9 cellular contexts compared by ENCODE assay signal in genomic region chr6:8481727-8482126, GRCh38. TPM values are rescaled to one million over a fixed set of nuclear protein-coding genes. Genes with fewer than 3 reads are reported as not detected.
DNase-seq lines count a peak whose midpoint lies in the region; ATAC-seq, FAIRE-seq and TF ChIP-seq lines count a peak whose summit lies in the region.
"Had no signal": no experiment of that assay in that cellular context is flagged by ENCODE, and none has a peak within 500 bp of the region (broad histone marks: within the 10 kb centered on the region; RNA-seq: fewer than 3 reads in every experiment).

No MANE protein-coding gene starts in this region.

- no peak overlapping the region for H3K27ac ChIP-seq in smooth muscle cell (ENCODE audit: low read depth)

- H3K36me3 ChIP-seq in smooth muscle cell (ENCODE audit: low read depth) = no peaks in the 10 kb centered on the region

- POLR2A ChIA-PET in activated CD8-positive, alpha-beta T cell treated with anti-CD3 and anti-CD28 coated beads for 36 hours (lab: Charles Lee) = no interaction called here
- POLR2A ChIA-PET in activated CD8-positive, alpha-beta T cell treated with anti-CD3 and anti-CD28 coated beads, Interleukin-2, amount 10 ng/mL, durations not matched to agents 7 days and 5 days (lab: Charles Lee) = interaction anchor here (0.6 to 0.9 kb wide), 2 partner anchors 15 to 658 kb away, joined by 3 read pairs; no protein-coding TSS in a partner anchor

- no peaks in the 10 kb centered on the region for H3K4me1 Mint-ChIP-seq in activated CD8-positive, alpha-beta T cell treated with anti-CD3 and anti-CD28 coated beads for 36 hours (ENCODE audit: low read depth)
- H3K4me1 Mint-ChIP-seq in activated CD8-positive, alpha-beta T cell treated with anti-CD3 and anti-CD28 coated beads, Interleukin-2, amount 10 ng/mL, durations not matched to agents 7 days and 5 days (ENCODE audit: low read depth) = no peaks in the 10 kb centered on the region
- H3K4me1 Mint-ChIP-seq in mesothelial cell of epicardium = peaks cover 9% of the 10 kb centered on the region
- H3K4me1 Mint-ChIP-seq: CD4-positive, CD25-positive, alpha-beta regulatory T cell had no signal

- no peaks in the 10 kb centered on the region for H3K36me3 Mint-ChIP-seq in activated CD8-positive, alpha-beta T cell treated with anti-CD3 and anti-CD28 coated beads for 36 hours (ENCODE audit: low read depth)
- H3K36me3 Mint-ChIP-seq in activated CD8-positive, alpha-beta T cell treated with anti-CD3 and anti-CD28 coated beads, Interleukin-2, amount 10 ng/mL, durations not matched to agents 7 days and 5 days (ENCODE audit: low read depth) = no peaks in the 10 kb centered on the region
- H3K36me3 Mint-ChIP-seq in mesothelial cell of epicardium = peaks cover 6% of the 10 kb centered on the region
- H3K36me3 Mint-ChIP-seq: CD4-positive, CD25-positive, alpha-beta regulatory T cell had no signal

- CTCF ChIA-PET in activated CD8-positive, alpha-beta T cell treated with anti-CD3 and anti-CD28 coated beads for 36 hours (lab: Charles Lee) = interaction anchor here (0.6 kb wide), 1 partner anchor 31 kb away, joined by 3 read pairs; no protein-coding TSS in a partner anchor
- CTCF ChIA-PET in activated CD8-positive, alpha-beta T cell treated with anti-CD3 and anti-CD28 coated beads, Interleukin-2, amount 10 ng/mL, durations not matched to agents 7 days and 5 days (lab: Charles Lee) = interaction anchor here (0.7 to 1.0 kb wide), 3 partner anchors 11 to 90 kb away, joined by 3 read pairs; no protein-coding TSS in a partner anchor

- no peak for FAIRE-seq in GM12892 (lab: Jason Lieb, UNC)

- no peaks in the 10 kb centered on the region for H3K4me1 ChIP-seq in smooth muscle cell (ENCODE audit: low read depth)

- no peaks in the 10 kb centered on the region for H3F3A ChIP-seq in smooth muscle cell (ENCODE audit: low read depth)

- H2AFZ ChIP-seq in smooth muscle cell (ENCODE audit: low read depth) = no peak overlapping the region

- H4K20me1 ChIP-seq in smooth muscle cell (ENCODE audit: low read depth) = no peaks in the 10 kb centered on the region

- H3K4me3 Mint-ChIP-seq in activated CD8-positive, alpha-beta T cell treated with anti-CD3 and anti-CD28 coated beads for 36 hours = no peak overlapping the region
- H3K4me3 Mint-ChIP-seq in activated CD8-positive, alpha-beta T cell treated with anti-CD3 and anti-CD28 coated beads, Interleukin-2, amount 10 ng/mL, durations not matched to agents 7 days and 5 days = no peak overlapping the region
- no peak overlapping the region for H3K4me3 Mint-ChIP-seq in mesothelial cell of epicardium
- H3K4me3 Mint-ChIP-seq: CD4-positive, CD25-positive, alpha-beta regulatory T cell had no signal

- H3K9ac ChIP-seq in smooth muscle cell (ENCODE audit: low read depth) = no peak overlapping the region

- H3K9me3 ChIP-seq in smooth muscle cell (replicated peaks; ENCODE audit: low read depth) = no peaks in the 10 kb centered on the region

- no peak overlapping the region for H3K4me3 ChIP-seq in smooth muscle cell

- DNase-seq in activated CD8-positive, alpha-beta T cell treated with anti-CD3 and anti-CD28 coated beads for 36 hours = no peak
- no peak for DNase-seq in activated CD8-positive, alpha-beta T cell treated with anti-CD3 and anti-CD28 coated beads, Interleukin-2, amount 10 ng/mL, durations not matched to agents 7 days and 5 days
- peak; percentile 35 for DNase-seq in SKM-1 treated with dmso at 0.1 percent for 144 hours (lab: John Stamatoyannopoulos, UW; ENCODE audit: unreplicated experiment)
- DNase-seq in smooth muscle cell (lab: John Stamatoyannopoulos, UW; ENCODE audit: unreplicated experiment) = no peak
- no peak for DNase-seq in mesothelial cell of epicardium (ENCODE audit: low spot score in 2 of 2, unreplicated experiment in 2 of 2)
- no peak for DNase-seq in activated CD4-positive, alpha-beta T cell treated with anti-CD3 and anti-CD28 coated beads for 4 hours
- DNase-seq in GM12892 (ENCODE audit: insufficient read length) = no peak

- H3K27me3 Mint-ChIP-seq in activated CD8-positive, alpha-beta T cell treated with anti-CD3 and anti-CD28 coated beads for 36 hours = peaks cover 7% of the 10 kb centered on the region
- no peaks in the 10 kb centered on the region for H3K27me3 Mint-ChIP-seq in activated CD8-positive, alpha-beta T cell treated with anti-CD3 and anti-CD28 coated beads, Interleukin-2, amount 10 ng/mL, durations not matched to agents 7 days and 5 days (ENCODE audit: low read depth)
- no peaks in the 10 kb centered on the region for H3K27me3 Mint-ChIP-seq in mesothelial cell of epicardium (ENCODE audit: low read depth)
- H3K27me3 Mint-ChIP-seq: CD4-positive, CD25-positive, alpha-beta regulatory T cell had no signal

- intact Hi-C loops in activated CD8-positive, alpha-beta T cell treated with anti-CD3 and anti-CD28 coated beads for 36 hours (cut with micrococcal nuclease) = no loop called here

- H3K79me2 ChIP-seq in smooth muscle cell (ENCODE audit: low read depth) = no peaks in the 10 kb centered on the region

- TF ChIP-seq POLR2A in GM12892 (IDR thresholded peaks at IDR 0.05; ENCODE audit: low read depth, low read length) = no peak

- no peak overlapping the region for H3K4me2 ChIP-seq in smooth muscle cell

- WGBS in smooth muscle cell (ENCODE audit: low lambda C conversion rate) = 44% methylated on average over 2 of the region's 2 CpGs

- no peak overlapping the region for H3K27ac Mint-ChIP-seq in activated CD8-positive, alpha-beta T cell treated with anti-CD3 and anti-CD28 coated beads for 36 hours
- H3K27ac Mint-ChIP-seq in activated CD8-positive, alpha-beta T cell treated with anti-CD3 and anti-CD28 coated beads, Interleukin-2, amount 10 ng/mL, durations not matched to agents 7 days and 5 days = no peak overlapping the region
- no peak overlapping the region for H3K27ac Mint-ChIP-seq in mesothelial cell of epicardium
- H3K27ac Mint-ChIP-seq: CD4-positive, CD25-positive, alpha-beta regulatory T cell had no signal

- H3K27me3 ChIP-seq in smooth muscle cell (ENCODE audit: low read depth) = no peaks in the 10 kb centered on the region

- peak; percentile 16 for TF ChIP-seq CTCF in activated CD8-positive, alpha-beta T cell treated with anti-CD3 and anti-CD28 coated beads for 36 hours (IDR thresholded peaks at IDR 0.05)
- TF ChIP-seq CTCF in smooth muscle cell (IDR thresholded peaks at IDR 0.05; ENCODE audit: borderline replicate concordance, insufficient read depth, poor library complexity, severe bottlenecking) (peak; percentile 19), mesothelial cell of epicardium (IDR thresholded peaks at IDR 0.05; ENCODE audit: unreplicated experiment) (no peak)

- no peak for ATAC-seq in activated CD8-positive, alpha-beta T cell treated with anti-CD3 and anti-CD28 coated beads for 36 hours
- no peak for ATAC-seq in activated CD8-positive, alpha-beta T cell treated with anti-CD3 and anti-CD28 coated beads, Interleukin-2, amount 10 ng/mL, durations not matched to agents 7 days and 5 days
- peak; percentile 89 for ATAC-seq in HG03103 (IDR thresholded peaks at IDR 0.05; ENCODE audit: low read depth, unreplicated experiment)

- peaks cover 2% of the 10 kb centered on the region for H3K9me3 Mint-ChIP-seq in activated CD8-positive, alpha-beta T cell treated with anti-CD3 and anti-CD28 coated beads for 36 hours
- H3K9me3 Mint-ChIP-seq in activated CD8-positive, alpha-beta T cell treated with anti-CD3 and anti-CD28 coated beads, Interleukin-2, amount 10 ng/mL, durations not matched to agents 7 days and 5 days (ENCODE audit: insufficient read depth) = no peaks in the 10 kb centered on the region
- H3K9me3 Mint-ChIP-seq in mesothelial cell of epicardium = peaks cover 31% of the 10 kb centered on the region

RNA-seq across cellular contexts. Expression of gene SLC35B3, which starts 46.4 kb away (rescaled TPM):
- 1 to 10 TPM; 7.1 to 7.8 TPM for total RNA-seq in activated CD8-positive, alpha-beta T cell treated with anti-CD3 and anti-CD28 coated beads for 36 hours
- 1 to 10 TPM; 8.8 to 10.0 TPM for total RNA-seq in activated CD8-positive, alpha-beta T cell treated with anti-CD3 and anti-CD28 coated beads, Interleukin-2, amount 10 ng/mL, durations not matched to agents 7 days and 5 days
- total RNA-seq in smooth muscle cell = 21.9 and 24.5 TPM in 2 replicates
- 21.5 and 24.2 TPM in 2 replicates for polyA plus RNA-seq in smooth muscle cell
- total RNA-seq in mesothelial cell of epicardium = 26.6 to 27.1 TPM (median 27.0 TPM) in 3 replicates
- polyA plus RNA-seq in GM12892 (2012; ENCODE audit: missing spikeins) = 10.9 TPM
